16 cellular contexts compared by ENCODE assay signal in the genomic region with DNA sequence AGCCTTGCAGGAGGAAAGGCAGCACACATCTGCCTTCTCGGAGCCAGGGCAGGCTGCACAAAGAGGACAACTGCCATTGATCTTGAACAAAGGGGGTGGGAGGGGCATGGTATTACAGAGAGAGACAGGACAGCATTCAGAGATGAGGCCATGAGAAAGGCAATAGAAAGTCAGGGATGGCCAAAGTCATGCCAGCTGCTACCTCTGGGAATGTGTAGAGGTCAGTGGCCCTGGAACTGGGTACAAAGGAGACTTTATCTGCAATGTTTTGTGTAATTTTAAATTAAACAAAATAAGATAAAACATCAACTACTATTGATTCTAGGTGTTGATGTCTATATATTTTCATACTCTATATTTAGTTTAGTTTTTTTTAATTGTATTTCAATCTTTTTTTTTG.
"Had no signal": no experiment of that assay in that cellular context is flagged by ENCODE, and none has a peak within 500 bp of the region (broad histone marks: within the 10 kb centered on the region; RNA-seq: fewer than 3 reads in every experiment).

No MANE protein-coding gene starts in this region.

- H3K4me3 Mint-ChIP-seq: activated CD4-positive, alpha-beta T cell treated with anti-CD3 and anti-CD28 coated beads, Interleukin-2, amount 10 ng/mL, durations not matched to agents 24 days and 14 days; activated CD8-positive, alpha-beta T cell treated with anti-CD3 and anti-CD28 coated beads for 36 hours; activated naive CD8-positive, alpha-beta T cell treated with anti-CD3 and anti-CD28 coated beads, Interleukin-2, amount 10 ng/mL, durations not matched to agents 7 days and 5 days; activated T-cell treated with anti-CD3 and anti-CD28 coated beads, Interleukin-2, amount 50 U/mL, for 24 hours; brain; naive B cell had no signal

- H3K27me3 Mint-ChIP-seq: activated CD8-positive, alpha-beta T cell treated with anti-CD3 and anti-CD28 coated beads for 36 hours; activated T-cell treated with anti-CD3 and anti-CD28 coated beads, Interleukin-2, amount 50 U/mL, for 24 hours had no signal

- H3K36me3 ChIP-seq: thyroid gland had no signal

- H3K4me2 ChIP-seq: hepatocyte had no signal

- H3K27me3 ChIP-seq: dorsolateral prefrontal cortex, foreskin keratinocyte, hepatocyte, thyroid gland had no signal

- ATAC-seq: activated CD8-positive, alpha-beta T cell treated with anti-CD3 and anti-CD28 coated beads for 36 hours; left colon had no signal

- H3K9me3 Mint-ChIP-seq: activated CD4-positive, alpha-beta T cell treated with anti-CD3 and anti-CD28 coated beads, Interleukin-2, amount 10 ng/mL, durations not matched to agents 24 days and 14 days; activated CD8-positive, alpha-beta T cell treated with anti-CD3 and anti-CD28 coated beads for 36 hours; activated naive CD8-positive, alpha-beta T cell treated with anti-CD3 and anti-CD28 coated beads, Interleukin-2, amount 10 ng/mL, durations not matched to agents 7 days and 5 days; activated T-cell treated with anti-CD3 and anti-CD28 coated beads, Interleukin-2, amount 50 U/mL, for 24 hours; activated T-helper 2 cell treated with anti-CD3 and anti-CD28 coated beads, Interferon-gamma antibody, Interleukin-2, Interleukin-4, amounts not matched to agents 10 μg/mL and 5 μg/mL and 100 μg/mL, durations not matched to agents 14 hours and 24 hours and 36 hours; naive B cell had no signal

- H3K27ac Mint-ChIP-seq: activated CD4-positive, alpha-beta T cell treated with anti-CD3 and anti-CD28 coated beads, Interleukin-2, amount 10 ng/mL, durations not matched to agents 24 days and 14 days; activated CD8-positive, alpha-beta T cell treated with anti-CD3 and anti-CD28 coated beads for 36 hours; activated naive CD8-positive, alpha-beta T cell treated with anti-CD3 and anti-CD28 coated beads, Interleukin-2, amount 10 ng/mL, durations not matched to agents 7 days and 5 days; activated T-cell treated with anti-CD3 and anti-CD28 coated beads, Interleukin-2, amount 50 U/mL, for 24 hours; activated T-helper 2 cell treated with anti-CD3 and anti-CD28 coated beads, Interferon-gamma antibody, Interleukin-2, Interleukin-4, amounts not matched to agents 10 μg/mL and 5 μg/mL and 100 μg/mL, durations not matched to agents 14 hours and 24 hours and 36 hours; naive B cell had no signal

- H3K4me3 ChIP-seq: dorsolateral prefrontal cortex, hepatocyte, thyroid gland had no signal

- H3K79me2 ChIP-seq: hepatocyte had no signal

- H3K27ac ChIP-seq: dorsolateral prefrontal cortex, epithelial cell of prostate, foreskin keratinocyte, hepatocyte, thyroid gland had no signal

- H3K36me3 Mint-ChIP-seq: activated naive CD8-positive, alpha-beta T cell treated with anti-CD3 and anti-CD28 coated beads, Interleukin-2, amount 10 ng/mL, durations not matched to agents 7 days and 5 days; brain; naive B cell had no signal

- H2AFZ ChIP-seq: hepatocyte had no signal

- H3K4me1 Mint-ChIP-seq: activated naive CD8-positive, alpha-beta T cell treated with anti-CD3 and anti-CD28 coated beads, Interleukin-2, amount 10 ng/mL, durations not matched to agents 7 days and 5 days; naive B cell had no signal

- DNase-seq: activated CD4-positive, alpha-beta T cell treated with anti-CD3 and anti-CD28 coated beads, Interleukin-2, amount 10 ng/mL, durations not matched to agents 24 days and 14 days; activated CD8-positive, alpha-beta T cell treated with anti-CD3 and anti-CD28 coated beads for 36 hours; activated naive CD4-positive, alpha-beta T cell treated with Interleukin-2 at 50 U/mL for 16 hours; activated naive CD8-positive, alpha-beta T cell treated with anti-CD3 and anti-CD28 coated beads, Interleukin-2, amount 10 ng/mL, durations not matched to agents 7 days and 5 days; activated T-cell treated with anti-CD3 and anti-CD28 coated beads, Interleukin-2, amount 50 U/mL, for 24 hours; islet precursor cell; left colon; naive B cell; stimulated activated naive CD4-positive, alpha-beta T cell; thyroid gland had no signal

- H3K9me3 ChIP-seq: thyroid gland had no signal
